10 cellular contexts compared by ENCODE assay signal in genomic region chr12:131604146-131604844, GRCh38.
DNase-seq lines count a peak whose midpoint lies in the region; ATAC-seq, FAIRE-seq and TF ChIP-seq lines count a peak whose summit lies in the region.
"Had no signal": no experiment of that assay in that cellular context is flagged by ENCODE, and none has a peak within 500 bp of the region (broad histone marks: within the 10 kb centered on the region; RNA-seq: fewer than 3 reads in every experiment).

No MANE protein-coding gene starts in this region.

- peak overlapping the region; percentile 24 to 84 for H3K27ac Mint-ChIP-seq in activated naive CD4-positive, alpha-beta T cell treated with anti-CD3 and anti-CD28 coated beads, Interleukin-2, amount 50 U/mL, for 72 hours
- H3K27ac Mint-ChIP-seq: activated B cell treated with CpG ODN at 0.5 μM for 24 hours had no signal

- H3K27me3 ChIP-seq in Peyer's patch (no peaks in the 10 kb centered on the region), pancreas (no peaks in the 10 kb centered on the region)
- H3K27me3 ChIP-seq: dorsolateral prefrontal cortex had no signal

- H3K4me1 ChIP-seq in Peyer's patch (no peaks in the 10 kb centered on the region), pancreas (no peaks in the 10 kb centered on the region)

- TF ChIP-seq CTCF in Peyer's patch (IDR thresholded peaks at IDR 0.05) (no peak), pancreas (IDR thresholded peaks at IDR 0.05) (no peak)

- H3K4me3 ChIP-seq in Peyer's patch (no peak overlapping the region), pancreas (no peak overlapping the region)

- peak in 1 of 2 donors; percentile 28 for ATAC-seq in activated naive CD4-positive, alpha-beta T cell treated with anti-CD3 and anti-CD28 coated beads, Interleukin-2, amount 50 U/mL, for 72 hours
- ATAC-seq in GM18517 (IDR thresholded peaks at IDR 0.05; ENCODE audit: unreplicated experiment): no peak
- ATAC-seq in pancreas: no peak

- WGBS in pancreas, 2 donors: 37 to 42% methylated on average over 21 of the region's 21 CpGs

- no peak for FAIRE-seq in pancreas (lab: Jason Lieb, UNC)

- H3K36me3 Mint-ChIP-seq in activated naive CD4-positive, alpha-beta T cell treated with anti-CD3 and anti-CD28 coated beads, Interleukin-2, amount 50 U/mL, for 72 hours: peaks cover 0 to 10% of the 10 kb centered on the region in 2 donors

- intact Hi-C loops in pancreas (cut with DNase I): no loop called here

- peak overlapping the region in 1 of 4 donors; percentile 52 for H3K27ac ChIP-seq in Peyer's patch
- no peak overlapping the region for H3K27ac ChIP-seq in pancreas

- in situ Hi-C loops in GM18951 (cut with MboI; ENCODE audit: low sequenced_read_pairs, unreplicated experiment): no loop called here

- no peaks in the 10 kb centered on the region for H3K36me3 ChIP-seq in Peyer's patch
- no peaks in the 10 kb centered on the region for H3K36me3 ChIP-seq in pancreas

- DNase-seq in Peyer's patch (peak in 2 of 3 donors; percentile 37 to 64), NCI-H1417 treated with DMSO at 0.1 percent for 48 hours (lab: John Stamatoyannopoulos, UW) (no peak), T1000 (lab: John Stamatoyannopoulos, UW) (no peak), pancreas (no peak)
- no peak for DNase-seq in activated naive CD4-positive, alpha-beta T cell treated with anti-CD3 and anti-CD28 coated beads, Interleukin-2, amount 50 U/mL, for 72 hours (ENCODE audit: low spot score in 2 of 2)
- peak; percentile 35 to 45 for DNase-seq in stimulated activated CD4-positive, alpha-beta T cell treated with anti-CD3 and anti-CD28 coated beads, Interleukin-2, amount 100 ng/mL, for 24 hours
- DNase-seq: activated B cell treated with CpG ODN at 0.5 μM for 24 hours, dorsolateral prefrontal cortex had no signal

- TF ChIP-seq POLR2A in GM18951 (IDR thresholded peaks at IDR 0.05; ENCODE audit: extremely low read depth, insufficient read depth, insufficient read length): peak; percentile 26
- TF ChIP-seq POLR2A in Peyer's patch (IDR thresholded peaks at IDR 0.05): no peak

- H3K9me3 Mint-ChIP-seq in activated naive CD4-positive, alpha-beta T cell treated with anti-CD3 and anti-CD28 coated beads, Interleukin-2, amount 50 U/mL, for 72 hours: peaks cover 0 to 3% of the 10 kb centered on the region in 2 donors
- H3K9me3 Mint-ChIP-seq: activated B cell treated with CpG ODN at 0.5 μM for 24 hours had no signal

- H3K9me3 ChIP-seq in Peyer's patch: no peaks in the 10 kb centered on the region
- H3K9me3 ChIP-seq in pancreas: no peaks in the 10 kb centered on the region

Comparison
In these comparisons a context has a peak if more than half of its experiments do, and no peak if none do; other contexts are left out.
1. DNase-seq: peak in Peyer's patch (2 of 3) and stimulated activated CD4-positive, alpha-beta T cell treated with anti-CD3 and anti-CD28 coated beads, Interleukin-2, amount 100 ng/mL, for 24 hours (2 of 2); none in activated naive CD4-positive, alpha-beta T cell treated with anti-CD3 and anti-CD28 coated beads, Interleukin-2, amount 50 U/mL, for 72 hours (0 of 2), NCI-H1417 treated with DMSO at 0.1 percent for 48 hours (single experiment), T1000 (single experiment) and pancreas (0 of 6).